Comparison of ENCODE assay signal across 12 cellular contexts in genomic region chr3:58429657-58430056, GRCh38. TPM values are rescaled to one million over a fixed set of nuclear protein-coding genes. Genes with fewer than 3 reads are reported as not detected.
DNase-seq lines count a peak whose midpoint lies in the region; ATAC-seq, FAIRE-seq and TF ChIP-seq lines count a peak whose summit lies in the region.
"Had no signal": no experiment of that assay in that cellular context is flagged by ENCODE, and none has a peak within 500 bp of the region (broad histone marks: within the 10 kb centered on the region; RNA-seq: fewer than 3 reads in every experiment).

No MANE protein-coding gene starts in this region.

- TF ChIP-seq POLR2A in GM12892 (IDR thresholded peaks at IDR 0.05; ENCODE audit: low read depth, low read length), result no peak

- ATAC-seq in GM21447 (IDR thresholded peaks at IDR 0.05; ENCODE audit: unreplicated experiment) (peak; percentile 59), HG03108 (IDR thresholded peaks at IDR 0.05; ENCODE audit: unreplicated experiment) (peak; percentile 69)

- peak; percentile 92 for FAIRE-seq in GM12892 (lab: Jason Lieb, UNC)
- FAIRE-seq: TTC549 had no signal

- peak; percentile 25 for DNase-seq in GM12892 (ENCODE audit: insufficient read length)
- peak; percentile 73 for DNase-seq in fibroblast of gingiva (ENCODE audit: low read depth)
- DNase-seq in NOMO-1 (lab: John Stamatoyannopoulos, UW; ENCODE audit: unreplicated experiment in 2 of 2), result no peak
- no peak for DNase-seq in OCI-M1 (lab: John Stamatoyannopoulos, UW)
- DNase-seq in COLO829 (ENCODE audit: low spot score), result no peak
- no peak for DNase-seq in dedifferentiated amniotic fluid mesenchymal stem cell (ENCODE audit: extremely low spot score)
- DNase-seq: activated naive CD4-positive, alpha-beta T cell treated with Interleukin-2 at 50 U/mL for 16 hours; effector CD4-positive, alpha-beta T cell; NCI-H1694 treated with DMSO at 0.1 percent for 48 hours had no signal

RNA-seq across cellular contexts. Expression of gene PDHB, which starts 4.0 kb away (rescaled TPM):
- 63.3 TPM for polyA plus RNA-seq in GM12892 (2012; ENCODE audit: missing spikeins)

Comparison
In these comparisons a context has a peak if more than half of its experiments do, and no peak if none do; other contexts are left out.
1. DNase-seq: peak in GM12892 (single experiment) and fibroblast of gingiva (single experiment); none in NOMO-1 (0 of 2), OCI-M1 (single experiment), COLO829 (single experiment) and dedifferentiated amniotic fluid mesenchymal stem cell (single experiment).